Comparison of ENCODE assay signal across 20 cellular contexts in the genomic region with DNA sequence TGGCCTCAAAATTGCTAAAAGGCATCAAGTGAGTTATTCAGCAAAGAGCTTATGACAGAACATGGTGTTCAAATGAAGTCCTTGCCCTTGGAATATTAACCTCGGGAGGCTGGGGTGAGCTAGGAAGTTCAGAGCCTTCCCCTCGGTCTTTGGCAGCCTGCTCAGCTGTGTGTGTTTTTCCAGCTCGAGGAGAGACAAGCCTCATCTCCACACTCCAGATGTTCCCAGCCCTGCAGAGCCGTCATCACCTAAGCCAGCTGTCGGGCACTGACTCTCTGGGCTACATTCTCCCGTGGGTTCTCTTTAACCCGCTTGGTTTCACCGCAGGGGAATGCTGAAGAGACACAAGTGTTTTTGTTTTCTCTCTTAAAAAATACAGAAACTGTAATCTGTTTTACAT. TPM values are rescaled to one million over a fixed set of nuclear protein-coding genes. Genes with fewer than 3 reads are reported as not detected.
A peak's percentile ranks its signal among the peaks of the same experiment; 100 is the strongest.
DNase-seq lines count a peak whose midpoint lies in the region; ATAC-seq and TF ChIP-seq lines count a peak whose summit lies in the region.
"Had no signal": no experiment of that assay in that cellular context is flagged by ENCODE, and none has a peak within 500 bp of the region (broad histone marks: within the 10 kb centered on the region; RNA-seq: fewer than 3 reads in every experiment).

No MANE protein-coding gene starts in this region.

- DNase-seq in Right ventricle myocardium inferior (ENCODE audit: missing footprints) (peak; percentile 73), cardiac septum (ENCODE audit: low spot score) (no peak), cardiac muscle cell (ENCODE audit: low read depth in 1 of 2, low spot score in 1 of 2) (peak in 1 of 2 donors; percentile 21), psoas muscle (peak; percentile 23 to 73), upper lobe of right lung (no peak), immature natural killer cell (no peak), NOMO-1 treated with dmso at 0.1 percent for 144 hours (lab: John Stamatoyannopoulos, UW; ENCODE audit: unreplicated experiment) (no peak), medulla oblongata (ENCODE audit: extremely low spot score) (no peak)
- DNase-seq: 8988T; CD8-positive, alpha-beta memory T cell; DMS79 treated with DMSO at 0.1 percent for 48 hours; NCI-H1436; NCI-H2029 treated with DMSO at 0.1 percent for 48 hours; NCI-H774; SHP77 had no signal

- H3K4me1 ChIP-seq in cardiac muscle cell (ENCODE audit: low read depth) (peaks cover 29% of the 10 kb centered on the region), psoas muscle (no peaks in the 10 kb centered on the region), upper lobe of right lung (no peaks in the 10 kb centered on the region)

- H3K27me3 ChIP-seq in cardiac muscle cell, result no peaks in the 10 kb centered on the region
- no peaks in the 10 kb centered on the region for H3K27me3 ChIP-seq in psoas muscle (ENCODE audit: insufficient read depth in 3 of 3, low read length in 2 of 3)
- no peaks in the 10 kb centered on the region for H3K27me3 ChIP-seq in upper lobe of right lung

- peak; percentile 85 for ATAC-seq in Right ventricle myocardium inferior
- ATAC-seq in psoas muscle, result peak in 2 of 4 donors; percentile 58 to 63
- ATAC-seq in upper lobe of right lung, result peak; percentile 50
- ATAC-seq: GM12878, GM23338, Panc1 had no signal

- intact Hi-C loops in Right ventricle myocardium inferior (cut with DNase I), result loop anchor here (2.0 kb wide), 1 partner anchor 27 kb away; no protein-coding TSS in a partner anchor
- intact Hi-C loops in cardiac septum (cut with DNase I), result no loop called here
- intact Hi-C loops in psoas muscle (cut with DNase I), result no loop called here
- intact Hi-C loops in upper lobe of right lung (cut with DNase I), result no loop called here

- no peaks in the 10 kb centered on the region for H3K36me3 Mint-ChIP-seq in immature natural killer cell
- H3K36me3 Mint-ChIP-seq: CD8-positive, alpha-beta memory T cell had no signal

- H3K27ac Mint-ChIP-seq in immature natural killer cell, result no peak overlapping the region
- H3K27ac Mint-ChIP-seq: CD8-positive, alpha-beta memory T cell; GM23338 had no signal

- peaks cover 0 to 7% (median 7%) of the 10 kb centered on the region in 3 donors for H3K27me3 Mint-ChIP-seq in immature natural killer cell (ENCODE audit: low read depth in 3 of 3)

- no peaks in the 10 kb centered on the region for H3K9me3 ChIP-seq in cardiac muscle cell (ENCODE audit: low read depth)
- H3K9me3 ChIP-seq in psoas muscle, result no peaks in the 10 kb centered on the region
- H3K9me3 ChIP-seq in upper lobe of right lung, result no peaks in the 10 kb centered on the region
- H3K9me3 ChIP-seq: BLaER1 treated with 17β-estradiol and CSF1 and Interleukin-3, amounts not matched to agents 10 nM and 100 nM had no signal

- WGBS in psoas muscle, 3 donors, result 31 to 42% (median 42%) methylated on average over 8 of the region's 8 CpGs

- no peak overlapping the region for H3K4me3 Mint-ChIP-seq in immature natural killer cell
- H3K4me3 Mint-ChIP-seq: CD8-positive, alpha-beta memory T cell; GM23338 had no signal

- no peaks in the 10 kb centered on the region for H3K9me3 Mint-ChIP-seq in immature natural killer cell

- no peaks in the 10 kb centered on the region for H3K4me1 Mint-ChIP-seq in immature natural killer cell
- H3K4me1 Mint-ChIP-seq: CD8-positive, alpha-beta memory T cell had no signal

- H3K36me3 ChIP-seq in cardiac muscle cell, result no peaks in the 10 kb centered on the region
- H3K36me3 ChIP-seq in psoas muscle (ENCODE audit: insufficient read depth in 1 of 2, low read depth in 1 of 2), result no peaks in the 10 kb centered on the region
- H3K36me3 ChIP-seq in upper lobe of right lung, result no peaks in the 10 kb centered on the region
- H3K36me3 ChIP-seq: BLaER1 treated with 17β-estradiol and CSF1 and Interleukin-3, amounts not matched to agents 10 nM and 100 nM had no signal

- H3K27ac ChIP-seq in cardiac muscle cell, result peak overlapping the region; percentile 73
- no peak overlapping the region for H3K27ac ChIP-seq in psoas muscle
- H3K27ac ChIP-seq in upper lobe of right lung, result no peak overlapping the region
- H3K27ac ChIP-seq: BLaER1 treated with 17β-estradiol and CSF1 and Interleukin-3, amounts not matched to agents 10 nM and 100 nM; KMS-11 had no signal

- H3K4me3 ChIP-seq in cardiac muscle cell, result no peak overlapping the region
- H3K4me3 ChIP-seq in psoas muscle, result no peak overlapping the region
- H3K4me3 ChIP-seq in upper lobe of right lung, result no peak overlapping the region
- H3K4me3 ChIP-seq: BLaER1 treated with 17β-estradiol and CSF1 and Interleukin-3, amounts not matched to agents 10 nM and 100 nM; GM12878; GM23338 had no signal

- TF ChIP-seq CTCF in cardiac muscle cell (IDR thresholded peaks at IDR 0.05; ENCODE audit: low read depth, low read length) (no peak), psoas muscle (IDR thresholded peaks at IDR 0.05) (no peak), upper lobe of right lung (IDR thresholded peaks at IDR 0.05) (no peak)

RNA-seq across cellular contexts. Expression of a gene that starts 47.1 kb away (rescaled TPM):
- 38.8 TPM for total RNA-seq in Right ventricle myocardium inferior
- total RNA-seq in cardiac septum, result 70.2 TPM
- 207 and 209 TPM in 2 replicates for total RNA-seq in cardiac muscle cell
- 190 and 212 TPM in 2 replicates for polyA plus RNA-seq in cardiac muscle cell
- total RNA-seq in psoas muscle, result 10 to 100 TPM in 1 of 4 donors, 1 to 10 TPM in 3; 1.2 to 27.6 (median 5.7) TPM
- 10 to 100 TPM in 2 of 3 donors, under 1 TPM in 1; 0.94 to 25.0 (median 17.8) TPM for polyA plus RNA-seq in psoas muscle
- 89.2 TPM for total RNA-seq in upper lobe of right lung
- polyA plus RNA-seq in immature natural killer cell, result not detected
- total RNA-seq: CD8-positive, alpha-beta memory T cell; GM12878 had no signal
- polyA plus RNA-seq: CD8-positive, alpha-beta memory T cell had no signal

Comparison
In these comparisons a context has a peak if more than half of its experiments do, and no peak if none do; other contexts are left out.
1. DNase-seq: peak in Right ventricle myocardium inferior (single experiment) and psoas muscle (2 of 2); none in cardiac septum (single experiment), upper lobe of right lung (single experiment), immature natural killer cell (0 of 3), NOMO-1 treated with dmso at 0.1 percent for 144 hours (single experiment) and medulla oblongata (single experiment).